In genomic region chr11:27433742-27434141, GRCh38 we compare ENCODE assay signal across 22 cellular contexts.
"Had no signal": no experiment of that assay in that cellular context is flagged by ENCODE, and none has a peak within 500 bp of the region (broad histone marks: within the 10 kb centered on the region; RNA-seq: fewer than 3 reads in every experiment).

No MANE protein-coding gene starts in this region.

- H3K27ac ChIP-seq: hepatocyte, left ventricle myocardium inferior, parathyroid adenoma, psoas muscle, right lobe of liver, skin epidermis, stomach, testis, thyroid gland, transverse colon, upper lobe of right lung had no signal

- H3K4me2 ChIP-seq: hepatocyte had no signal

- H3K4me3 ChIP-seq: hepatocyte, left ventricle myocardium inferior, lung, mucosa of descending colon, psoas muscle, right lobe of liver, skin epidermis, stomach, testis, thyroid gland, transverse colon, upper lobe of right lung had no signal

- H2AFZ ChIP-seq: hepatocyte, parathyroid adenoma had no signal

- DNase-seq: islet precursor cell; left ventricle myocardium inferior; midbrain; mucosa of descending colon; naive thymus-derived CD8-positive, alpha-beta T cell; psoas muscle; right lobe of liver; stimulated activated CD4-positive, alpha-beta T cell treated with anti-CD3 and anti-CD28 coated beads, Interleukin-12 subunit alpha, Interleukin-12 subunit beta, amount 100 ng/mL, for 4 hours; stimulated activated CD4-positive, alpha-beta T cell treated with anti-CD3 and anti-CD28 coated beads, Interleukin-15, amount 100 ng/mL, for 24 hours; stimulated activated CD4-positive, alpha-beta T cell treated with anti-CD3 and anti-CD28 coated beads, Interleukin-2, amount 100 ng/mL, for 24 hours; stimulated activated CD4-positive, alpha-beta T cell treated with anti-CD3 and anti-CD28 coated beads, Interleukin-4, amount 100 ng/mL, for 1 hour; stimulated activated naive B cell treated with anti-CD40 and anti-IgM and Interleukin-4, amounts not matched to agents 10 μg/mL and 1 μg/mL and 100 μg/mL, for 72 hours; stimulated activated naive CD8-positive, alpha-beta T cell treated with anti-CD3 and anti-CD28 coated beads, Interleukin-15, Interleukin-2, amounts not matched to agents 100 U/mL and 50 U/mL, for 24 hours; stomach; testis; thyroid gland; transverse colon; upper lobe of right lung had no signal

- H3K36me3 ChIP-seq: left ventricle myocardium inferior, right lobe of liver, stomach, thyroid gland, transverse colon, upper lobe of right lung had no signal

- H3K4me1 ChIP-seq: parathyroid adenoma, testis, upper lobe of right lung had no signal

- H3K9ac ChIP-seq: parathyroid adenoma had no signal

- H3K9me3 ChIP-seq: left ventricle myocardium inferior, mucosa of descending colon, psoas muscle, right lobe of liver, stomach, testis, thyroid gland, transverse colon, upper lobe of right lung had no signal

- H3K27me3 ChIP-seq: hepatocyte, right lobe of liver, stomach, testis, thyroid gland, transverse colon, upper lobe of right lung had no signal

- ATAC-seq: mucosa of descending colon; naive thymus-derived CD8-positive, alpha-beta T cell; psoas muscle; right lobe of liver; stimulated activated naive B cell treated with anti-CD40 and anti-IgM and Interleukin-4, amounts not matched to agents 10 μg/mL and 1 μg/mL and 100 μg/mL, for 72 hours; stimulated activated naive CD8-positive, alpha-beta T cell treated with anti-CD3 and anti-CD28 coated beads, Interleukin-15, Interleukin-2, amounts not matched to agents 100 U/mL and 50 U/mL, for 24 hours; upper lobe of right lung had no signal
